In the genomic region with DNA sequence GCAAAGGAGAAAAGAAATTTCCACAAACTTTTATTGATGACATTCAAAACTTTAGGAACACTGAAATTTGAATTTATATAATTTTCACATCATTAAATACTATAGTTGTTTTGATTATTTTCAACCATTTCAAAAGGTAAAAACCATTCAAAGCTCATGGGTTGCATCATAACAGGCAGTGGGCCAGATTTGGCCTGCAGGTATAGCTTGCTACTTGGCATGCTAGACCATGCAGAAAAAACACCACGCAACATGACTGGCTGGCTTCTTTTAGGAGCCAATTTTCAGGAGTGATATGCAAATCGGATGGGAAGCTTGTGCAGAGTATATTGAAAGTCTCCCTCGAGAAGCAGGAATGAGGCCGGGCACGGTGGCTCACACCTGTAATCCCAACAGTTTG, we compare ENCODE assay signal across 26 cellular contexts.
"Had no signal": no experiment of that assay in that cellular context is flagged by ENCODE, and none has a peak within 500 bp of the region (broad histone marks: within the 10 kb centered on the region; RNA-seq: fewer than 3 reads in every experiment).

No MANE protein-coding gene starts in this region.

- DNase-seq: activated CD4-positive, alpha-beta T cell treated with anti-CD3 and anti-CD28 coated beads, Interleukin-2, amount 50 U/mL, for 48 hours; activated CD8-positive, alpha-beta memory T cell treated with anti-CD3 and anti-CD28 coated beads, Interleukin-2, amount 50 U/mL, for 48 hours; activated effector memory CD4-positive, alpha-beta T cell treated with Interleukin-2 at 50 U/mL for 16 hours; activated naive CD4-positive, alpha-beta T cell treated with anti-CD3 and anti-CD28 coated beads, Interleukin-2, amount 10 ng/mL, durations not matched to agents 7 days and 5 days; activated T-cell treated with anti-CD3 and anti-CD28 coated beads, Interleukin-2, amount 50 U/mL, for 48 hours; amygdala; effector CD4-positive, alpha-beta T cell; erythroblast; foreskin melanocyte; glutamatergic neuron; hippocampal formation; left ventricle myocardium superior; mesenchymal stem cell; ovary; psoas muscle; right cardiac atrium; stimulated activated CD4-positive, alpha-beta T cell treated with anti-CD3 and anti-CD28 coated beads, Interleukin-12 subunit alpha, Interleukin-12 subunit beta, amount 100 ng/mL, for 4 hours; stimulated activated CD4-positive, alpha-beta T cell treated with anti-CD3 and anti-CD28 coated beads, Interleukin-4, amount 100 ng/mL, for 4 hours; T-helper 1 cell had no signal

- H3K27ac ChIP-seq: neutrophil, ovary, psoas muscle, tibial nerve had no signal

- H3K27me3 Mint-ChIP-seq: dendritic cell treated with granulocyte-macrophage colony-stimulating factor and Interleukin-4, amounts not matched to agents 40 ng/mL and 50 ng/mL, for 4 days; stimulated activated naive CD8-positive, alpha-beta T cell treated with anti-CD3 and anti-CD28 coated beads, Interleukin-15, Interleukin-2, amounts not matched to agents 100 ng/mL and 50 ng/mL, for 24 hours had no signal

- H3K4me1 Mint-ChIP-seq: nephron had no signal

- H3K27me3 ChIP-seq: neutrophil, ovary, tibial nerve had no signal

- H3K9me3 ChIP-seq: neutrophil, ovary, psoas muscle, tibial nerve had no signal

- H3K9me3 Mint-ChIP-seq: activated naive CD4-positive, alpha-beta T cell treated with anti-CD3 and anti-CD28 coated beads, Interleukin-2, amount 10 ng/mL, durations not matched to agents 7 days and 5 days; dendritic cell treated with granulocyte-macrophage colony-stimulating factor and Interleukin-4, amounts not matched to agents 40 ng/mL and 50 ng/mL, for 4 days; nephron; stimulated activated naive CD8-positive, alpha-beta T cell treated with anti-CD3 and anti-CD28 coated beads, Interleukin-15, Interleukin-2, amounts not matched to agents 100 ng/mL and 50 ng/mL, for 24 hours had no signal

- H3K4me3 Mint-ChIP-seq: activated naive CD4-positive, alpha-beta T cell treated with anti-CD3 and anti-CD28 coated beads, Interleukin-2, amount 10 ng/mL, durations not matched to agents 7 days and 5 days; dendritic cell treated with granulocyte-macrophage colony-stimulating factor and Interleukin-4, amounts not matched to agents 40 ng/mL and 50 ng/mL, for 4 days; nephron; stimulated activated naive CD8-positive, alpha-beta T cell treated with anti-CD3 and anti-CD28 coated beads, Interleukin-15, Interleukin-2, amounts not matched to agents 100 ng/mL and 50 ng/mL, for 24 hours; WTC11 had no signal

- H3K27ac Mint-ChIP-seq: activated naive CD4-positive, alpha-beta T cell treated with anti-CD3 and anti-CD28 coated beads, Interleukin-2, amount 10 ng/mL, durations not matched to agents 7 days and 5 days; dendritic cell treated with granulocyte-macrophage colony-stimulating factor and Interleukin-4, amounts not matched to agents 40 ng/mL and 50 ng/mL, for 4 days; nephron; stimulated activated naive CD8-positive, alpha-beta T cell treated with anti-CD3 and anti-CD28 coated beads, Interleukin-15, Interleukin-2, amounts not matched to agents 100 ng/mL and 50 ng/mL, for 24 hours; WTC11 had no signal

- H3K36me3 Mint-ChIP-seq: activated naive CD4-positive, alpha-beta T cell treated with anti-CD3 and anti-CD28 coated beads, Interleukin-2, amount 10 ng/mL, durations not matched to agents 7 days and 5 days; WTC11 had no signal

- H3K4me1 ChIP-seq: psoas muscle had no signal

- FAIRE-seq: endometrium had no signal

- H3K36me3 ChIP-seq: neutrophil, ovary, tibial nerve had no signal

- H3K4me3 ChIP-seq: ovary, psoas muscle, tibial nerve had no signal
